Comparison of ENCODE assay signal across 23 cellular contexts in genomic region chr6:167575201-167575696, GRCh38.
A peak's percentile ranks its signal among the peaks of the same experiment; 100 is the strongest.
DNase-seq lines count a peak whose midpoint lies in the region; ATAC-seq and TF ChIP-seq lines count a peak whose summit lies in the region.
"Had no signal": no experiment of that assay in that cellular context is flagged by ENCODE, and none has a peak within 500 bp of the region (broad histone marks: within the 10 kb centered on the region; RNA-seq: fewer than 3 reads in every experiment).

No MANE protein-coding gene starts in this region.

- CTCF ChIA-PET in activated CD4-positive, alpha-beta memory T cell treated with anti-CD3 and anti-CD28 coated beads, Interleukin-2, amount 10 ng/mL, durations not matched to agents 7 days and 5 days (lab: Charles Lee), result no interaction called here
- CTCF ChIA-PET in activated CD4-positive, alpha-beta memory T cell treated with anti-CD3 and anti-CD28 coated beads for 36 hours (lab: Charles Lee), result no interaction called here
- CTCF ChIA-PET in Calu3 (lab: Charles Lee), result no interaction called here

- no peaks in the 10 kb centered on the region for H3K4me1 Mint-ChIP-seq in activated CD4-positive, alpha-beta memory T cell treated with anti-CD3 and anti-CD28 coated beads, Interleukin-2, amount 10 ng/mL, durations not matched to agents 7 days and 5 days
- H3K4me1 Mint-ChIP-seq in activated CD4-positive, alpha-beta memory T cell treated with anti-CD3 and anti-CD28 coated beads for 36 hours (ENCODE audit: low read depth), result no peaks in the 10 kb centered on the region
- no peaks in the 10 kb centered on the region for H3K4me1 Mint-ChIP-seq in Calu3 (ENCODE audit: low read depth, unreplicated experiment)
- H3K4me1 Mint-ChIP-seq: central memory CD8-positive, alpha-beta T cell; T-helper 17 cell had no signal

- TF ChIP-seq CTCF in fibroblast of pulmonary artery (IDR thresholded peaks at IDR 0.05; ENCODE audit: low read length, missing control alignments) (no peak), omental fat pad (IDR thresholded peaks at IDR 0.05) (no peak), vagina (IDR thresholded peaks at IDR 0.05) (no peak), Calu3 (IDR thresholded peaks at IDR 0.05; ENCODE audit: unreplicated experiment) (no peak)

- peaks cover 13% of the 10 kb centered on the region for H3K4me1 ChIP-seq in vagina

- H3K27me3 Mint-ChIP-seq in activated CD4-positive, alpha-beta memory T cell treated with anti-CD3 and anti-CD28 coated beads, Interleukin-2, amount 10 ng/mL, durations not matched to agents 7 days and 5 days, result no peaks in the 10 kb centered on the region
- H3K27me3 Mint-ChIP-seq in activated CD4-positive, alpha-beta memory T cell treated with anti-CD3 and anti-CD28 coated beads for 36 hours, result peaks cover 9% of the 10 kb centered on the region
- H3K27me3 Mint-ChIP-seq in Calu3 (ENCODE audit: unreplicated experiment), result peaks cover 8% of the 10 kb centered on the region

- DNase-seq in activated CD4-positive, alpha-beta memory T cell treated with anti-CD3 and anti-CD28 coated beads, Interleukin-2, amount 10 ng/mL, durations not matched to agents 7 days and 5 days, result peak; percentile 7
- DNase-seq in activated CD4-positive, alpha-beta memory T cell treated with anti-CD3 and anti-CD28 coated beads for 36 hours, result no peak
- DNase-seq in fibroblast of pulmonary artery (ENCODE audit: low read depth), result peak; percentile 32
- peak; percentile 17 for DNase-seq in omental fat pad (ENCODE audit: low spot score)
- peak; percentile 72 to 85 for DNase-seq in vagina (ENCODE audit: extremely low spot score in 2 of 2)
- no peak for DNase-seq in NCI-H1417 treated with DMSO at 0.1 percent for 48 hours (lab: John Stamatoyannopoulos, UW)
- no peak for DNase-seq in Calu3
- DNase-seq in NK-92 (lab: John Stamatoyannopoulos, UW; ENCODE audit: unreplicated experiment), result no peak
- DNase-seq: activated CD4-positive, alpha-beta T cell treated with anti-CD3 and anti-CD28 coated beads for 4 hours; activated naive CD4-positive, alpha-beta T cell treated with anti-CD3 and anti-CD28 coated beads, Interleukin-2, amount 50 U/mL, for 16 hours; anterior cingulate cortex; erythroblast; foreskin melanocyte; mammary epithelial cell; NCI-H1092; NCI-H2029 treated with DMSO at 0.1 percent for 48 hours; NK-92 treated with Interleukin-12 subunit alpha and Interleukin-12 subunit beta, amount 100 ng/mL, for 24 hours; occipital lobe; T-helper 17 cell had no signal

- H3K36me3 ChIP-seq in vagina, result no peaks in the 10 kb centered on the region

- no peak for TF ChIP-seq POLR2A in vagina (IDR thresholded peaks at IDR 0.05)

- H3K4me3 Mint-ChIP-seq in activated CD4-positive, alpha-beta memory T cell treated with anti-CD3 and anti-CD28 coated beads, Interleukin-2, amount 10 ng/mL, durations not matched to agents 7 days and 5 days, result no peak overlapping the region
- no peak overlapping the region for H3K4me3 Mint-ChIP-seq in activated CD4-positive, alpha-beta memory T cell treated with anti-CD3 and anti-CD28 coated beads for 36 hours
- H3K4me3 Mint-ChIP-seq in Calu3 (ENCODE audit: low read depth, unreplicated experiment), result no peak overlapping the region
- H3K4me3 Mint-ChIP-seq: activated T-helper 1 cell treated with anti-CD3 and anti-CD28 coated beads, Interleukin-12 subunit alpha, Interleukin-12 subunit beta, Interleukin-2, Interleukin-4 antibody, amounts not matched to agents 30 ng/mL and 10 ng/mL and 1 ng/mL, durations not matched to agents 14 hours and 24 hours and 36 hours; central memory CD8-positive, alpha-beta T cell; T-helper 17 cell had no signal

- intact Hi-C loops in activated CD4-positive, alpha-beta memory T cell treated with anti-CD3 and anti-CD28 coated beads for 36 hours (cut with micrococcal nuclease), result no loop called here
- intact Hi-C loops in vagina (cut with DNase I), result no loop called here
- intact Hi-C loops in Calu3 (cut with micrococcal nuclease; ENCODE audit: unreplicated experiment), result no loop called here

- no peak overlapping the region for H3K27ac Mint-ChIP-seq in activated CD4-positive, alpha-beta memory T cell treated with anti-CD3 and anti-CD28 coated beads, Interleukin-2, amount 10 ng/mL, durations not matched to agents 7 days and 5 days
- H3K27ac Mint-ChIP-seq in activated CD4-positive, alpha-beta memory T cell treated with anti-CD3 and anti-CD28 coated beads for 36 hours, result no peak overlapping the region
- H3K27ac Mint-ChIP-seq in Calu3 (ENCODE audit: unreplicated experiment), result no peak overlapping the region
- H3K27ac Mint-ChIP-seq: activated T-helper 1 cell treated with anti-CD3 and anti-CD28 coated beads, Interleukin-12 subunit alpha, Interleukin-12 subunit beta, Interleukin-2, Interleukin-4 antibody, amounts not matched to agents 30 ng/mL and 10 ng/mL and 1 ng/mL, durations not matched to agents 14 hours and 24 hours and 36 hours; T-helper 17 cell had no signal

- H3K27ac ChIP-seq in vagina, result peak overlapping the region; percentile 20
- H3K27ac ChIP-seq: 22Rv1 had no signal

- H3K27me3 ChIP-seq in vagina, result no peaks in the 10 kb centered on the region

- H3K9me3 Mint-ChIP-seq in activated CD4-positive, alpha-beta memory T cell treated with anti-CD3 and anti-CD28 coated beads, Interleukin-2, amount 10 ng/mL, durations not matched to agents 7 days and 5 days, result peaks cover 2% of the 10 kb centered on the region
- H3K9me3 Mint-ChIP-seq in activated CD4-positive, alpha-beta memory T cell treated with anti-CD3 and anti-CD28 coated beads for 36 hours, result no peaks in the 10 kb centered on the region
- no peaks in the 10 kb centered on the region for H3K9me3 Mint-ChIP-seq in Calu3 (ENCODE audit: low read depth, unreplicated experiment)
- H3K9me3 Mint-ChIP-seq: activated T-helper 1 cell treated with anti-CD3 and anti-CD28 coated beads, Interleukin-12 subunit alpha, Interleukin-12 subunit beta, Interleukin-2, Interleukin-4 antibody, amounts not matched to agents 30 ng/mL and 10 ng/mL and 1 ng/mL, durations not matched to agents 14 hours and 24 hours and 36 hours; central memory CD8-positive, alpha-beta T cell had no signal

- H3K36me3 Mint-ChIP-seq in activated CD4-positive, alpha-beta memory T cell treated with anti-CD3 and anti-CD28 coated beads, Interleukin-2, amount 10 ng/mL, durations not matched to agents 7 days and 5 days (ENCODE audit: low read depth), result no peaks in the 10 kb centered on the region
- no peaks in the 10 kb centered on the region for H3K36me3 Mint-ChIP-seq in activated CD4-positive, alpha-beta memory T cell treated with anti-CD3 and anti-CD28 coated beads for 36 hours
- H3K36me3 Mint-ChIP-seq in Calu3 (ENCODE audit: insufficient read depth, unreplicated experiment), result peaks cover 5% of the 10 kb centered on the region

- no peaks in the 10 kb centered on the region for H3K9me3 ChIP-seq in vagina

- BruUV-seq in Calu3 (replicated peaks; lab: Mats Ljungman, UMichigan), result no TSS peak

- POLR2A ChIA-PET in activated CD4-positive, alpha-beta memory T cell treated with anti-CD3 and anti-CD28 coated beads, Interleukin-2, amount 10 ng/mL, durations not matched to agents 7 days and 5 days (lab: Charles Lee), result no interaction called here
- POLR2A ChIA-PET in activated CD4-positive, alpha-beta memory T cell treated with anti-CD3 and anti-CD28 coated beads for 36 hours (lab: Charles Lee), result no interaction called here

- no peak overlapping the region for H3K4me3 ChIP-seq in fibroblast of pulmonary artery (replicated peaks; ENCODE audit: low read depth, low read length)
- no peak overlapping the region for H3K4me3 ChIP-seq in vagina

- no peak for ATAC-seq in omental fat pad (ENCODE audit: low FRiP score)
- ATAC-seq: Panc1, T-helper 17 cell had no signal

Comparison
In these comparisons a context has a peak if more than half of its experiments do, and no peak if none do; other contexts are left out.
1. DNase-seq: peak in activated CD4-positive, alpha-beta memory T cell treated with anti-CD3 and anti-CD28 coated beads, Interleukin-2, amount 10 ng/mL, durations not matched to agents 7 days and 5 days (single experiment), fibroblast of pulmonary artery (single experiment), omental fat pad (single experiment) and vagina (2 of 2); none in activated CD4-positive, alpha-beta memory T cell treated with anti-CD3 and anti-CD28 coated beads for 36 hours (single experiment), NCI-H1417 treated with DMSO at 0.1 percent for 48 hours (single experiment), Calu3 (single experiment) and NK-92 (single experiment).